ENCODE assay signal across 18 cellular contexts in the genomic region with DNA sequence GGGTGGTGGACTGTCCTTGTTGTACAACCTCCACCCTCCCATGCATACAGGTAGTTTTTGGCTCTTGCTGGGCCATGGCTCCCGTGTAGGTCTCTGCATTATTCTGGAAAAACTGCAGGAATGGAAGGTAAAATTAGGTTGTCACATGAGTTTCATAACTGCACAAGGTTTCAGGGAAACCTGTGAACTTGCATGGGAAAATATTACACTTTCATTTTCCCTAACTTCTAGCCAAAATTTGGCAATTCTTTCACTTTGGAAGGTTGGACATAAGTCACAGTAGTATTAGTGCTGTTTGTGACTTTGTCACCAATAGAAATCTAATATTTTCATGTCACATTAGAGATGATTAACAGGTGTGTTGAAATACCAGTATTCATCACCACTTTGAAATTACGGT.
DNase-seq lines count a peak whose midpoint lies in the region; ATAC-seq and TF ChIP-seq lines count a peak whose summit lies in the region.
"Had no signal": no experiment of that assay in that cellular context is flagged by ENCODE, and none has a peak within 500 bp of the region (broad histone marks: within the 10 kb centered on the region; RNA-seq: fewer than 3 reads in every experiment).

No MANE protein-coding gene starts in this region.

- no TSS peak for BruUV-seq in Calu3 (replicated peaks; lab: Mats Ljungman, UMichigan)

- H3K9me3 Mint-ChIP-seq in Calu3 (ENCODE audit: low read depth, unreplicated experiment): no peaks in the 10 kb centered on the region

- H3K9me3 ChIP-seq in left ventricle myocardium inferior (replicated peaks) (no peaks in the 10 kb centered on the region), body of pancreas (no peaks in the 10 kb centered on the region), GM23248 (ENCODE audit: low read depth) (no peaks in the 10 kb centered on the region)
- H3K9me3 ChIP-seq: SJSA1 had no signal

- TF ChIP-seq POLR2A in body of pancreas (IDR thresholded peaks at IDR 0.05): no peak

- peaks cover 9% of the 10 kb centered on the region; the same call in 1 of the 2 replicates for H3F3A ChIP-seq in GM23248 (ENCODE audit: insufficient read depth)

- intact Hi-C loops in left ventricle myocardium inferior (cut with micrococcal nuclease) (no loop called here), Right ventricle myocardium inferior (cut with DNase I) (loop anchor here (5.0 kb wide), 2 partner anchors 37 to 122 kb away; no protein-coding TSS in a partner anchor), Calu3 (cut with micrococcal nuclease; ENCODE audit: unreplicated experiment) (loop anchor here (1.0 to 2.0 kb wide), 3 partner anchors 13 to 97 kb away; no protein-coding TSS in a partner anchor), body of pancreas (cut with DNase I) (no loop called here)

- no peaks in the 10 kb centered on the region for H4K20me1 ChIP-seq in GM23248 (ENCODE audit: insufficient read depth)

- no peak overlapping the region for H3K4me3 Mint-ChIP-seq in Calu3 (ENCODE audit: low read depth, unreplicated experiment)
- H3K4me3 Mint-ChIP-seq: CD14-positive monocyte had no signal

- no peaks in the 10 kb centered on the region for H3K9me2 ChIP-seq in GM23248 (ENCODE audit: insufficient read depth)

- TF ChIP-seq CTCF in left ventricle myocardium inferior (IDR thresholded peaks at IDR 0.05; ENCODE audit: borderline replicate concordance): no peak
- TF ChIP-seq CTCF in Calu3 (IDR thresholded peaks at IDR 0.05; ENCODE audit: unreplicated experiment): no peak
- no peak for TF ChIP-seq CTCF in body of pancreas (IDR thresholded peaks at IDR 0.05)

- H3K4me3 ChIP-seq in left ventricle myocardium inferior (no peak overlapping the region), body of pancreas (no peak overlapping the region), H7 (ENCODE audit: insufficient read depth, low read depth, low read length) (no peak overlapping the region), GM23248 (no peak overlapping the region)
- H3K4me3 ChIP-seq: SJSA1 had no signal

- H3K4me1 Mint-ChIP-seq in Calu3 (ENCODE audit: low read depth, unreplicated experiment): peaks cover 70% of the 10 kb centered on the region

- no peaks in the 10 kb centered on the region for H3K36me3 ChIP-seq in left ventricle myocardium inferior
- H3K36me3 ChIP-seq in body of pancreas (replicated peaks in 1 of 2; ENCODE audit: insufficient read depth in 1 of 2, low read depth in 2 of 2): no peaks in the 10 kb centered on the region
- H3K36me3 ChIP-seq in H7 (replicated peaks; ENCODE audit: control insufficient read depth, insufficient read depth, low read length): no peaks in the 10 kb centered on the region
- H3K36me3 ChIP-seq in GM23248 (ENCODE audit: low read depth): no peaks in the 10 kb centered on the region
- H3K36me3 ChIP-seq: SJSA1 had no signal

- H3K4me1 ChIP-seq in left ventricle myocardium inferior (peaks cover 98% of the 10 kb centered on the region), body of pancreas (peaks cover 68% of the 10 kb centered on the region), GM23248 (ENCODE audit: insufficient read depth) (peaks cover 20% of the 10 kb centered on the region)
- H3K4me1 ChIP-seq: SJSA1 had no signal

- no peak overlapping the region for H3K4me2 ChIP-seq in GM23248 (ENCODE audit: unreplicated experiment)

- DNase-seq in left ventricle myocardium inferior: no peak
- DNase-seq in Right ventricle myocardium inferior (ENCODE audit: missing footprints): no peak
- DNase-seq in Calu3: no peak
- no peak for DNase-seq in body of pancreas
- DNase-seq in H7: no peak
- no peak for DNase-seq in GM23248
- no peak for DNase-seq in occipital lobe (lab: John Stamatoyannopoulos, UW)
- DNase-seq: COR-L47, IMR-90, Karpas-422, NCI-H1048, NCI-H1436, NCI-H1930, NCI-H345, NCI-H524 treated with DMSO at 0.1 percent for 48 hours had no signal

- CTCF ChIA-PET in Calu3 (lab: Charles Lee): interaction anchor here (2.3 kb wide), 1 partner anchor 17 kb away, joined by 6 read pairs; no protein-coding TSS in a partner anchor

- H3K27ac Mint-ChIP-seq in Calu3 (ENCODE audit: unreplicated experiment): peak overlapping the region; percentile 89

- no peaks in the 10 kb centered on the region for H3K27me3 ChIP-seq in left ventricle myocardium inferior (ENCODE audit: low read depth)
- no peaks in the 10 kb centered on the region for H3K27me3 ChIP-seq in body of pancreas
- no peaks in the 10 kb centered on the region for H3K27me3 ChIP-seq in H7 (ENCODE audit: control insufficient read depth, insufficient read depth, low read length)
- H3K27me3 ChIP-seq in GM23248 (replicated peaks; ENCODE audit: insufficient read depth): no peaks in the 10 kb centered on the region
- H3K27me3 ChIP-seq: SJSA1 had no signal

- no peak overlapping the region for H2AFZ ChIP-seq in GM23248

- peaks cover 41% of the 10 kb centered on the region for H3K79me2 ChIP-seq in GM23248 (ENCODE audit: insufficient read depth)

- H3K9ac ChIP-seq in GM23248: no peak overlapping the region

- no peak for ATAC-seq in Right ventricle myocardium inferior
- peak; percentile 21 for ATAC-seq in body of pancreas

- in situ Hi-C loops in GM23248 (cut with MboI): no loop called here

- H3K36me3 Mint-ChIP-seq in Calu3 (ENCODE audit: insufficient read depth, unreplicated experiment): peaks cover 13% of the 10 kb centered on the region

- 16 to 25% methylated on average over 2 of the region's 2 CpGs for WGBS in body of pancreas, 2 donors
- 70 to 71% methylated on average over 2 of the region's 2 CpGs for WGBS in GM23248 (ENCODE audit: low coverage in 1 of 2, low lambda C conversion rate in 2 of 2, missing lambda C conversion rate in 2 of 2), 2 experiments

- H3K27me3 Mint-ChIP-seq in Calu3 (ENCODE audit: unreplicated experiment): no peaks in the 10 kb centered on the region

- H3K27ac ChIP-seq in left ventricle myocardium inferior (replicated peaks) (peak overlapping the region; percentile 91), body of pancreas (peak overlapping the region; percentile 22 to 81 (median 68)), GM23248 (no peak overlapping the region)
- H3K27ac ChIP-seq: RWPE1, SJSA1 had no signal

Comparison
In these comparisons a context has a peak if more than half of its experiments do, and no peak if none do; other contexts are left out.
1. intact Hi-C loops: an anchor here in Right ventricle myocardium inferior (5.0 kb wide) and Calu3 (1.0 to 2.0 kb wide); none called in left ventricle myocardium inferior and body of pancreas.